In genomic region chr9:136537896-136538598, GRCh38 we compare ENCODE assay signal across 11 cellular contexts. TPM values are rescaled to one million over a fixed set of nuclear protein-coding genes. Genes with fewer than 3 reads are reported as not detected.
A peak's percentile ranks its signal among the peaks of the same experiment; 100 is the strongest.
DNase-seq lines count a peak whose midpoint lies in the region; ATAC-seq, FAIRE-seq and TF ChIP-seq lines count a peak whose summit lies in the region.
"Had no signal": no experiment of that assay in that cellular context is flagged by ENCODE, and none has a peak within 500 bp of the region (broad histone marks: within the 10 kb centered on the region; RNA-seq: fewer than 3 reads in every experiment).

No MANE protein-coding gene starts in this region.

- peak overlapping the region; percentile 58 for H3K4me3 ChIP-seq in CD8-positive, alpha-beta T cell (ENCODE audit: low read depth, low read length)
- H3K4me3 ChIP-seq in OCI-LY7 (ENCODE audit: low read depth, low read length, poor library complexity, severe bottlenecking): peak overlapping the region; percentile 27
- peak overlapping the region in 20 of 59 donors; percentile 1 to 47 (median 24) for H3K4me3 ChIP-seq in dorsolateral prefrontal cortex
- no peak overlapping the region for H3K4me3 ChIP-seq in prostate gland

- H3K36me3 ChIP-seq in CD8-positive, alpha-beta T cell (ENCODE audit: insufficient read depth, low read length): peaks cover 7% of the 10 kb centered on the region
- H3K36me3 ChIP-seq in OCI-LY7 (ENCODE audit: insufficient read depth, low read length) (peaks cover 23% of the 10 kb centered on the region; the same call in 1 of the 2 replicates), prostate gland (no peaks in the 10 kb centered on the region)

- CTCF ChIA-PET in CD8-positive, alpha-beta T cell (lab: Charles Lee): interaction anchor here (0.9 to 2.7 kb wide), 6 partner anchors 8 to 94 kb away, joined by 3 to 16 read pairs (median 4); no protein-coding TSS in a partner anchor
- CTCF ChIA-PET in OCI-LY7 (lab: Charles Lee; ENCODE audit: unreplicated experiment): no interaction called here

- no peaks in the 10 kb centered on the region for H3K27me3 ChIP-seq in CD8-positive, alpha-beta T cell (ENCODE audit: insufficient read depth, low read length)
- H3K27me3 ChIP-seq in dorsolateral prefrontal cortex: no peaks in the 10 kb centered on the region
- H3K27me3 ChIP-seq in prostate gland (replicated peaks; ENCODE audit: insufficient read depth): no peaks in the 10 kb centered on the region
- no peaks in the 10 kb centered on the region for H3K27me3 ChIP-seq in foreskin keratinocyte

- H4K20me1 ChIP-seq in OCI-LY7 (ENCODE audit: insufficient read depth, low read length): peaks cover 1% of the 10 kb centered on the region; the same call in 1 of the 2 replicates

- H3K27me3 Mint-ChIP-seq in CD8-positive, alpha-beta T cell (ENCODE audit: low read depth): no peaks in the 10 kb centered on the region

- ATAC-seq in CD8-positive, alpha-beta T cell: no peak
- no peak for ATAC-seq in foreskin keratinocyte
- ATAC-seq: left lobe of liver had no signal

- FAIRE-seq in D721Med (lab: Jason Lieb, UNC): no peak
- FAIRE-seq: H1 had no signal

- H3K36me3 Mint-ChIP-seq in CD8-positive, alpha-beta T cell: peaks cover 6% of the 10 kb centered on the region

- peaks cover 81% of the 10 kb centered on the region for H3K4me1 ChIP-seq in CD8-positive, alpha-beta T cell (ENCODE audit: insufficient read depth, low read length)
- H3K4me1 ChIP-seq in OCI-LY7 (ENCODE audit: insufficient read depth, low read length, poor library complexity, severe bottlenecking): peaks cover 41% of the 10 kb centered on the region
- H3K4me1 ChIP-seq in prostate gland (replicated peaks): peaks cover 3% of the 10 kb centered on the region
- peaks cover 16% of the 10 kb centered on the region for H3K4me1 ChIP-seq in foreskin keratinocyte

- no peak overlapping the region for H2AFZ ChIP-seq in OCI-LY7 (ENCODE audit: low read length)

- H3K9me3 ChIP-seq in CD8-positive, alpha-beta T cell (ENCODE audit: low read length): no peaks in the 10 kb centered on the region
- H3K9me3 ChIP-seq in OCI-LY7 (ENCODE audit: low read length): no peaks in the 10 kb centered on the region
- no peaks in the 10 kb centered on the region for H3K9me3 ChIP-seq in prostate gland

- H3K4me1 Mint-ChIP-seq in CD8-positive, alpha-beta T cell (ENCODE audit: low read depth): peaks cover 56% of the 10 kb centered on the region

- intact Hi-C loops in CD8-positive, alpha-beta T cell (cut with DNase I, micrococcal nuclease): loop anchor here in 1 of 2 experiments (5.0 kb wide), 1 partner anchor 291 kb away; the partner anchor contains the start of gene QSOX2
- intact Hi-C loops in OCI-LY7 (cut with micrococcal nuclease; ENCODE audit: unreplicated experiment) (no loop called here), dorsolateral prefrontal cortex (cut with DNase I) (no loop called here), prostate gland (cut with DNase I) (no loop called here)

- no TSS peak for BruUV-seq in OCI-LY7 (replicated peaks; lab: Mats Ljungman, UMichigan)

- TF ChIP-seq CTCF in CD8-positive, alpha-beta T cell (IDR thresholded peaks at IDR 0.05): no peak
- TF ChIP-seq CTCF in OCI-LY7 (conservative IDR thresholded peaks at IDR 0.05; ENCODE audit: low read length): no peak
- no peak for TF ChIP-seq CTCF in dorsolateral prefrontal cortex (IDR thresholded peaks at IDR 0.05 in 54 of 56, conservative IDR thresholded peaks at IDR 0.05 in 2 of 56; ENCODE audit: low read depth in 1 of 56, partially characterized antibody in 56 of 56)
- TF ChIP-seq CTCF in prostate gland (IDR thresholded peaks at IDR 0.05): no peak
- TF ChIP-seq CTCF in D721Med (IDR thresholded peaks at IDR 0.05; ENCODE audit: insufficient read depth, missing control alignments): no peak
- TF ChIP-seq CTCF in foreskin keratinocyte (conservative IDR thresholded peaks at IDR 0.05): no peak

- DNase-seq in CD8-positive, alpha-beta T cell: no peak
- DNase-seq in OCI-LY7 (ENCODE audit: low spot score) (no peak), dorsolateral prefrontal cortex (no peak), prostate gland (ENCODE audit: low spot score) (no peak), D721Med (ENCODE audit: insufficient read length, low spot score) (no peak), LoVo (ENCODE audit: low spot score) (no peak), DMS 273 (lab: John Stamatoyannopoulos, UW; ENCODE audit: unreplicated experiment) (no peak), foreskin keratinocyte (no peak)
- DNase-seq: DND-41 had no signal

- WGBS in prostate gland: 44% methylated on average over 18 of the region's 21 CpGs

- H3K9me2 ChIP-seq in OCI-LY7 (ENCODE audit: insufficient read depth, low read length): no peaks in the 10 kb centered on the region

- H3K4me2 ChIP-seq in OCI-LY7 (ENCODE audit: low read length): peak overlapping the region; percentile 54; the same call in 1 of the 2 replicates

- no peaks in the 10 kb centered on the region for H3K9me3 Mint-ChIP-seq in CD8-positive, alpha-beta T cell

- peak overlapping the region; percentile 97 for H3K27ac Mint-ChIP-seq in CD8-positive, alpha-beta T cell

- peak overlapping the region; percentile 85 for H3K4me3 Mint-ChIP-seq in CD8-positive, alpha-beta T cell

- H3K79me2 ChIP-seq in OCI-LY7 (ENCODE audit: insufficient read depth, low read depth, low read length): no peaks in the 10 kb centered on the region

- POLR2A ChIA-PET in CD8-positive, alpha-beta T cell (lab: Charles Lee): interaction anchor here (2.0 to 2.2 kb wide), 3 partner anchors 9 to 54 kb away, joined by 7 to 13 read pairs (median 8); no protein-coding TSS in a partner anchor
- POLR2A ChIA-PET in OCI-LY7 (lab: Charles Lee): interaction anchor here (0.7 kb wide), 1 partner anchor 18 kb away, joined by 3 read pairs; no protein-coding TSS in a partner anchor

- peak overlapping the region; percentile 73 for H3K27ac ChIP-seq in CD8-positive, alpha-beta T cell (ENCODE audit: low read depth, low read length)
- H3K27ac ChIP-seq in OCI-LY7 (ENCODE audit: low read depth, low read length, poor library complexity, severe bottlenecking) (no peak overlapping the region), dorsolateral prefrontal cortex (peak overlapping the region in 56 of 59 donors; percentile 4 to 98 (median 92)), prostate gland (peak overlapping the region; percentile 51 to 54), foreskin keratinocyte (no peak overlapping the region)

- no peak for TF ChIP-seq POLR2A in prostate gland (IDR thresholded peaks at IDR 0.05)

RNA-seq across cellular contexts. Expression of gene NOTCH1, which starts 7.8 kb away (rescaled TPM):
- total RNA-seq in CD8-positive, alpha-beta T cell: 10 to 100 TPM; 29.0 to 30.0 TPM
- total RNA-seq in OCI-LY7 (2014; rRNA removed; shearing (Covaris generic)): 9.3 and 17.6 TPM in 2 replicates
- total RNA-seq in OCI-LY7 (2022): 15.5 and 17.9 TPM in 2 replicates
- total RNA-seq in dorsolateral prefrontal cortex: 10 to 100 TPM; 24.0 to 92.1 (median 38.8) TPM
- total RNA-seq in prostate gland: 10 to 100 TPM; 38.0 to 63.3 TPM
- 41.9 and 49.8 TPM in 2 replicates for total RNA-seq in foreskin keratinocyte
- polyA plus RNA-seq in foreskin keratinocyte: 8.3 and 11.7 TPM in 2 replicates

RNA-seq across cellular contexts. Expression of gene SEC16A, which starts 55.2 kb away (rescaled TPM):
- total RNA-seq in CD8-positive, alpha-beta T cell: 10 to 100 TPM; 81.0 to 83.5 TPM
- total RNA-seq in OCI-LY7 (2014; rRNA removed; shearing (Covaris generic)): 15.5 and 23.7 TPM in 2 replicates
- total RNA-seq in OCI-LY7 (2022) (52.0 and 60.1 TPM in 2 replicates), dorsolateral prefrontal cortex (10 to 100 TPM; 52.6 to 89.0 (median 68.2) TPM), prostate gland (100 to 1,000 TPM in 1 of 2 donors, 10 to 100 TPM in 1; 94.7 to 111 TPM), foreskin keratinocyte (61.8 and 68.9 TPM in 2 replicates)
- polyA plus RNA-seq in foreskin keratinocyte: 45.8 and 47.7 TPM in 2 replicates

Comparison
In these comparisons a context has a peak if more than half of its experiments do, and no peak if none do; other contexts are left out.
1. H3K27ac ChIP-seq: peak in CD8-positive, alpha-beta T cell (single experiment), dorsolateral prefrontal cortex (56 of 59) and prostate gland (2 of 2); none in OCI-LY7 (single experiment) and foreskin keratinocyte (single experiment).
2. H3K4me3 ChIP-seq: peak in CD8-positive, alpha-beta T cell (single experiment) and OCI-LY7 (single experiment); none in prostate gland (0 of 2).